In genomic region chr10:68901106-68901927, GRCh38 we compare ENCODE assay signal across 8 cellular contexts. TPM values are rescaled to one million over a fixed set of nuclear protein-coding genes. Genes with fewer than 3 reads are reported as not detected.
DNase-seq lines count a peak whose midpoint lies in the region; ATAC-seq and TF ChIP-seq lines count a peak whose summit lies in the region.

TSS of gene DDX50 (plus strand) at chr10:68901315. CDS start at chr10:68901385, 70 bp downstream.

- ATAC-seq in GM18870 (IDR thresholded peaks at IDR 0.05; ENCODE audit: unreplicated experiment) (peak; percentile 99), HG03135 (IDR thresholded peaks at IDR 0.05; ENCODE audit: unreplicated experiment) (peak; percentile 98)

- H3K9me3 ChIP-seq in breast epithelium (no peaks in the 10 kb centered on the region), iPS-18c (ENCODE audit: control insufficient read depth, insufficient read depth, low read length) (no peaks in the 10 kb centered on the region)

- TF ChIP-seq POLR2A in breast epithelium (IDR thresholded peaks at IDR 0.05), result no peak

- TF ChIP-seq CTCF in VCaP (conservative IDR thresholded peaks at IDR 0.05) (0 out of 2 replicates have a peak, but pooled peaks have one; percentile 24), breast epithelium (IDR thresholded peaks at IDR 0.05) (peak in 1 of 3 donors; percentile 15)

- peak within 1 kb of the TSS; percentile 84 to 95 (median 87) for H3K4me3 ChIP-seq in breast epithelium
- H3K4me3 ChIP-seq in iPS-18c (ENCODE audit: insufficient read depth, low read depth, low read length), result peak within 1 kb of the TSS; percentile 95
- peak within 1 kb of the TSS; percentile 65 to 97 (median 77) for H3K4me3 ChIP-seq in skin epidermis

- in situ Hi-C loops in ACHN (cut with HindIII; ENCODE audit: low pct_ligation_motif_present, low pct_unique_long_range_greater_than_20kb, low sequenced_read_pairs), result no loop called here

- H3K27ac ChIP-seq in VCaP, result peak within 1 kb of the TSS; percentile 98
- peak within 1 kb of the TSS; percentile 98 to 100 for H3K27ac ChIP-seq in breast epithelium
- H3K27ac ChIP-seq in skin epidermis, result peak within 1 kb of the TSS; percentile 95 to 100 (median 99)

- no peaks in the 10 kb centered on the region for H3K27me3 ChIP-seq in breast epithelium

- peaks cover 0 to 3% of the 10 kb centered on the region in 2 donors for H3K4me1 ChIP-seq in breast epithelium

- no peaks in the 10 kb centered on the region for H3K36me3 ChIP-seq in breast epithelium

- intact Hi-C loops in breast epithelium (cut with DNase I; ENCODE audit: low total_unique reads), result no loop called here

- peak; percentile 100 for DNase-seq in ACHN
- peak; percentile 77 for DNase-seq in NCI-H2196 treated with DMSO at 0.1 percent for 48 hours (lab: John Stamatoyannopoulos, UW; ENCODE audit: unreplicated experiment)
- DNase-seq in breast epithelium (ENCODE audit: low spot score in 2 of 2), result peak; percentile 96 to 99

RNA-seq across cellular contexts. Expression of gene DDX50, which starts in this region (rescaled TPM):
- 10 to 100 TPM; 40.3 to 50.2 (median 43.9) TPM for total RNA-seq in breast epithelium

Comparison
In these comparisons a context has a peak if more than half of its experiments do, and no peak if none do; other contexts are left out.
1. Peak in every context shown above with its lines: DNase-seq, ATAC-seq, H3K4me3 ChIP-seq and H3K27ac ChIP-seq.